In the genomic region with DNA sequence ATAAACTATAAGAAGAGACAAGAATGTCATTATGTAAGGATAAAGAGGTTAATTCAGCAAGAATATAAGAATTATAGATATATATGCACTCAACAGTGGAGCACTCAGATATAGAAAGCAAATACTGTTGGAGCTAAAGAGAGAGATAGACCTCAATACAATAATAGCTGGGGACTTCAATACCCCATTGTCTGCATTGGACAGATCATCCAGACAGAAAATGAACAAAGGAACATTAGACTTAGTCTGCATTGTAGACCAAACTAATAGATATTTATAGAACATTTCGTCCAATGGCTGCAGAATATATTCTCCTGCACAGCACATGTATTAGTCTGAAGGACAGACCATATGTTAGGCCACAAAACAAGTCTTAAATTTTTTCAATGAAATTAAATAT, we compare ENCODE assay signal across 7 cellular contexts.
"Had no signal": no experiment of that assay in that cellular context is flagged by ENCODE, and none has a peak within 500 bp of the region (broad histone marks: within the 10 kb centered on the region; RNA-seq: fewer than 3 reads in every experiment).

No MANE protein-coding gene starts in this region.

- DNase-seq: GM23248, GOT3, H7, HFFc6, KBM-7 had no signal

- ATAC-seq: HCT116, HepG2 had no signal
